ENCODE assay signal across 18 cellular contexts in the genomic region with DNA sequence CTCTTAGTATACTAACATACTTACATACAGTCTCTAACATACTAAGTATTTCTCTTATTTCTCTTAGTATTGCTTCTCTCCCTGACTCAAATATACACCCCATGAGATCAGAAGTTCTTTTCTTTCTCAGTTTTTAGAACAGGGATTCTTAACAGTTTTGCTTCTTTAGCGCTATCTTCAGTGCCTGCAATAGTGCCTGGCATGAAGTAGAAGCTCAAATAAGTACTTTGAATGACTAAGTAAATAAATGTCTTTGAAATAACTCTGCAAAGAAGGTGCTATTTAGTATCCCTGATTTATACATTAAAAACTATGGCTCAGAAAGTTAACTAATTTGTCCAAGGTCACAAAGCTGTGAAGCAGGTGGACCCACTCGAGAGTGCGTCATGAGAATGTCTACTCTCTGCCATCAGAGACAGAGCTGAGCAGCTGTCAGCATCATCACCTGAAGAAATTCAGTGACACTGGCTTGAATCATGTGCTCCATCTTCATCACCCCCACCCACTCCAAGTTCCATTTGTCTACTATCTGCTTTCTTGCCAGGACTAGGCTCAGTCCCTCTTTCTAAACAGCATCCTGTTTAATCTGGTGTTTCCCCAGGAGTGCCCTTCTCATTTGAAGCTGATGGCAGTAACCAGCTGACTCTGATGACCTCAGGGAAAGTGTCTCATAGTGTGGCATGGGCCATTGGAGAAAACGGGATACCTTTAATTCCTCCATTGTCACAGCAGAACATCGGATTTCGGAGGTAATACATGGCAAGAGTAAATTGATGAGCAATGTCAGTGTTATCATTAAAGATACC.
"Had no signal": no experiment of that assay in that cellular context is flagged by ENCODE, and none has a peak within 500 bp of the region (broad histone marks: within the 10 kb centered on the region; RNA-seq: fewer than 3 reads in every experiment).

No MANE protein-coding gene starts in this region.

- H3K36me3 Mint-ChIP-seq: activated CD8-positive, alpha-beta memory T cell treated with anti-CD3 and anti-CD28 coated beads, Interleukin-2, amount 10 ng/mL, durations not matched to agents 7 days and 5 days; activated naive CD4-positive, alpha-beta T cell treated with anti-CD3 and anti-CD28 coated beads, Interleukin-2, amount 50 U/mL, for 72 hours; stimulated activated naive B cell treated with anti-CD40 and anti-IgM and Interleukin-4, amounts not matched to agents 10 μg/mL and 1 μg/mL and 100 μg/mL, for 72 hours had no signal

- H3K27me3 Mint-ChIP-seq: activated B cell treated with CpG ODN at 0.5 μM for 24 hours; activated CD8-positive, alpha-beta memory T cell treated with anti-CD3 and anti-CD28 coated beads, Interleukin-2, amount 10 ng/mL, durations not matched to agents 7 days and 5 days; activated T-cell treated with anti-CD3 and anti-CD28 coated beads, Interleukin-2, amount 50 U/mL, for 24 hours; central memory CD8-positive, alpha-beta T cell; stimulated activated naive B cell treated with anti-CD40 and anti-IgM and Interleukin-4, amounts not matched to agents 10 μg/mL and 1 μg/mL and 100 μg/mL, for 72 hours had no signal

- H3K9me3 ChIP-seq: ovary, transverse colon had no signal

- FAIRE-seq: keratinocyte had no signal

- H3K4me3 ChIP-seq: coronary artery, ovary, transverse colon had no signal

- DNase-seq: activated B cell treated with CpG ODN at 0.5 μM for 24 hours; activated CD4-positive, alpha-beta T cell treated with anti-CD3 and anti-CD28 coated beads, Interleukin-2, amount 50 U/mL, for 1 hour; activated CD8-positive, alpha-beta memory T cell treated with anti-CD3 and anti-CD28 coated beads, Interleukin-2, amount 10 ng/mL, durations not matched to agents 7 days and 5 days; activated gamma-delta T cell; activated T-cell treated with anti-CD3 and anti-CD28 coated beads, Interleukin-2, amount 50 U/mL, for 24 hours; brain microvascular endothelial cell; midbrain; ovary; retina; stimulated activated CD4-positive, alpha-beta T cell treated with anti-CD3 and anti-CD28 coated beads, Interleukin-2, amount 100 ng/mL, for 48 hours; stimulated activated naive B cell treated with anti-CD40 and anti-IgM and Interleukin-4, amounts not matched to agents 10 μg/mL and 1 μg/mL and 100 μg/mL, for 72 hours; transverse colon had no signal

- H3K27ac Mint-ChIP-seq: activated B cell treated with CpG ODN at 0.5 μM for 24 hours; activated CD8-positive, alpha-beta memory T cell treated with anti-CD3 and anti-CD28 coated beads, Interleukin-2, amount 10 ng/mL, durations not matched to agents 7 days and 5 days; activated naive CD4-positive, alpha-beta T cell treated with anti-CD3 and anti-CD28 coated beads, Interleukin-2, amount 50 U/mL, for 72 hours; activated T-cell treated with anti-CD3 and anti-CD28 coated beads, Interleukin-2, amount 50 U/mL, for 24 hours; stimulated activated naive B cell treated with anti-CD40 and anti-IgM and Interleukin-4, amounts not matched to agents 10 μg/mL and 1 μg/mL and 100 μg/mL, for 72 hours; T-helper 1 cell treated with Interleukin-12 subunit alpha and Interleukin-12 subunit beta and Interleukin-4 antibody, amounts not matched to agents 30 μg/mL and 1 μg/mL, for 36 hours had no signal

- ATAC-seq: activated CD8-positive, alpha-beta memory T cell treated with anti-CD3 and anti-CD28 coated beads, Interleukin-2, amount 10 ng/mL, durations not matched to agents 7 days and 5 days; esophagus mucosa; stimulated activated naive B cell treated with anti-CD40 and anti-IgM and Interleukin-4, amounts not matched to agents 10 μg/mL and 1 μg/mL and 100 μg/mL, for 72 hours had no signal

- H3K4me3 Mint-ChIP-seq: activated B cell treated with CpG ODN at 0.5 μM for 24 hours; activated CD8-positive, alpha-beta memory T cell treated with anti-CD3 and anti-CD28 coated beads, Interleukin-2, amount 10 ng/mL, durations not matched to agents 7 days and 5 days; activated T-cell treated with anti-CD3 and anti-CD28 coated beads, Interleukin-2, amount 50 U/mL, for 24 hours; central memory CD8-positive, alpha-beta T cell; stimulated activated naive B cell treated with anti-CD40 and anti-IgM and Interleukin-4, amounts not matched to agents 10 μg/mL and 1 μg/mL and 100 μg/mL, for 72 hours; T-helper 1 cell treated with Interleukin-12 subunit alpha and Interleukin-12 subunit beta and Interleukin-4 antibody, amounts not matched to agents 30 μg/mL and 1 μg/mL, for 36 hours had no signal

- H3K27ac ChIP-seq: brain microvascular endothelial cell, coronary artery, ovary, transverse colon had no signal

- H3K27me3 ChIP-seq: brain microvascular endothelial cell, ovary, transverse colon had no signal

- H3K9me3 Mint-ChIP-seq: activated B cell treated with CpG ODN at 0.5 μM for 24 hours; activated naive CD4-positive, alpha-beta T cell treated with anti-CD3 and anti-CD28 coated beads, Interleukin-2, amount 50 U/mL, for 72 hours; activated T-cell treated with anti-CD3 and anti-CD28 coated beads, Interleukin-2, amount 50 U/mL, for 24 hours; central memory CD8-positive, alpha-beta T cell; stimulated activated naive B cell treated with anti-CD40 and anti-IgM and Interleukin-4, amounts not matched to agents 10 μg/mL and 1 μg/mL and 100 μg/mL, for 72 hours; T-helper 1 cell treated with Interleukin-12 subunit alpha and Interleukin-12 subunit beta and Interleukin-4 antibody, amounts not matched to agents 30 μg/mL and 1 μg/mL, for 36 hours had no signal

- H3K4me1 ChIP-seq: transverse colon had no signal

- H3K4me1 Mint-ChIP-seq: activated B cell treated with CpG ODN at 0.5 μM for 24 hours; central memory CD8-positive, alpha-beta T cell; stimulated activated naive B cell treated with anti-CD40 and anti-IgM and Interleukin-4, amounts not matched to agents 10 μg/mL and 1 μg/mL and 100 μg/mL, for 72 hours had no signal

- H3K36me3 ChIP-seq: ovary had no signal
